1 cellular context compared by ENCODE assay signal in the genomic region with DNA sequence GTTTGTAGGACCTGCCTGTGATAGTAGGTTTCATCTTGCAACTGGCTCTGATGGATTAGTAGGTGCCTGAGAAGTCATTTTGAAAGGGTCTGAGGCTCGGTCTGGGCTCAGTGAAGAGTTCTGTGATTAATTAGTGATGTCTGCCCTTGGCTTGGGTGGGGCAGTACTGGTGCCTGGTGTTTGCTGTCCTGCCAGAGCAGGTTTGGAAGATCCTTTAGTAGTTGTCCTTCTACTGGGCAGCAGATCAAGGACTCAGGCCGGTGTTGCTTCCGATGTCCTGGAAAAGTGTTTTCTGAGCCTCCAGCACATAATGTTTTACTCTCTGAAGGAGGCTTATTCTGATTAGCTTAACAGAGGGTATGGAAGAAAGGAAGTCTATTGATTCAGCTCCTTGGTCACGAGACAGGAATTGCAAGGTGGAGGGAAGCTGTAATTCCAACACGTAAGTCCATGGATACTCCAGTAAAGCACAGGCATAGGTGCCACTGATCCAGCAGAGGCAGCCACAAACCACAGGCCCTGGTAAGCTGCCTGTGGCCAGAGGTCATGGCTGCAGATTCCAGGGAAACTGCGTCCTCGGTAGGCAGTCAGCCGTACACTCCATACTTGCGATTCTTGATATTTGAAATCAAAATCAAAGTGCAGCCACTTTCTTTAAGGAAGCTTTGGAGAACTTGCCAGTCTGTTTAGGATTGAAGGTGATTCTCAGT.
TF ChIP-seq lines count a peak whose summit lies in the region.

No MANE protein-coding gene starts in this region.

TF ChIP-seq in HepG2, 621 proteins besides CTCF, POLR2A, EP300 and RAD21 (continued from another document and continues in another):
- TF ChIP-seq ZHX1 (CRISPR knock-in tag; IDR thresholded peaks at IDR 0.05; ENCODE audit: low read depth): no peak
- peak; percentile 99 for TF ChIP-seq RBM22 (optimal IDR thresholded peaks at IDR 0.05; ENCODE audit: low read length)
- TF ChIP-seq BORCS8-MEF2B (CRISPR knock-in tag; IDR thresholded peaks at IDR 0.05): 0 out of 2 replicates have a peak, but pooled peaks have one; percentile 33
- peak; percentile 46; the same call in 1 of the 2 replicates for TF ChIP-seq SOX5 (CRISPR knock-in tag; IDR thresholded peaks at IDR 0.05; ENCODE audit: borderline replicate concordance)
- 0 out of 2 replicates have a peak, but pooled peaks have one; percentile 2 for TF ChIP-seq STAG1 (CRISPR knock-in tag; IDR thresholded peaks at IDR 0.05)
- TF ChIP-seq ZNF709 (CRISPR knock-in tag; IDR thresholded peaks at IDR 0.05): no peak; the same call in 1 of the 2 replicates
- no peak for TF ChIP-seq ZNF777 (CRISPR knock-in tag; IDR thresholded peaks at IDR 0.05)
- TF ChIP-seq AGO1 (IDR thresholded peaks at IDR 0.05; ENCODE audit: low read depth, low read length, poor library complexity, severe bottlenecking): no peak
- no peak for TF ChIP-seq TAF15 (IDR thresholded peaks at IDR 0.05; ENCODE audit: low read depth, low read length, poor library complexity, severe bottlenecking)
- no peak for TF ChIP-seq ZBTB42 (CRISPR knock-in tag; IDR thresholded peaks at IDR 0.05)
- no peak for TF ChIP-seq TERF1 (CRISPR knock-in tag; IDR thresholded peaks at IDR 0.05)
- no peak for TF ChIP-seq NCOA5 (CRISPR knock-in tag; IDR thresholded peaks at IDR 0.05)
- TF ChIP-seq SRSF1 (optimal IDR thresholded peaks at IDR 0.05; ENCODE audit: low read depth, low read length): peak; percentile 28
- TF ChIP-seq, protein P1, sequence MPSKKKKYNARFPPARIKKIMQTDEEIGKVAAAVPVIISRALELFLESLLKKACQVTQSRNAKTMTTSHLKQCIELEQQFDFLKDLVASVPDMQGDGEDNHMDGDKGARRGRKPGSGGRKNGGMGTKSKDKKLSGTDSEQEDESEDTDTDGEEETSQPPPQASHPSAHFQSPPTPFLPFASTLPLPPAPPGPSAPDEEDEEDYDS (CRISPR knock-in tag; IDR thresholded peaks at IDR 0.05): no peak
- TF ChIP-seq, protein P2, sequence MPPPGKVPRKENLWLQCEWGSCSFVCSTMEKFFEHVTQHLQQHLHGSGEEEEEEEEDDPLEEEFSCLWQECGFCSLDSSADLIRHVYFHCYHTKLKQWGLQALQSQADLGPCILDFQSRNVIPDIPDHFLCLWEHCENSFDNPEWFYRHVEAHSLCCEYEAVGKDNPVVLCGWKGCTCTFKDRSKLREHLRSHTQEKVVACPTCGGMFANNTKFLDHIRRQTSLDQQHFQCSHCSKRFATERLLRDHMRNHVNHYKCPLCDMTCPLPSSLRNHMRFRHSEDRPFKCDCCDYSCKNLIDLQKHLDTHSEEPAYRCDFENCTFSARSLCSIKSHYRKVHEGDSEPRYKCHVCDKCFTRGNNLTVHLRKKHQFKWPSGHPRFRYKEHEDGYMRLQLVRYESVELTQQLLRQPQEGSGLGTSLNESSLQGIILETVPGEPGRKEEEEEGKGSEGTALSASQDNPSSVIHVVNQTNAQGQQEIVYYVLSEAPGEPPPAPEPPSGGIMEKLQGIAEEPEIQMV (CRISPR knock-in tag; IDR thresholded peaks at IDR 0.05; ENCODE audit: low read depth): 0 out of 2 replicates have a peak, but pooled peaks have one; percentile 13
- TF ChIP-seq NR2F6 (IDR thresholded peaks at IDR 0.05): 0 out of 2 replicates have a peak, but pooled peaks have one; percentile 9
- peak; percentile 54 for TF ChIP-seq NR2F6 (CRISPR knock-in tag; IDR thresholded peaks at IDR 0.05)
- TF ChIP-seq, protein P3, sequence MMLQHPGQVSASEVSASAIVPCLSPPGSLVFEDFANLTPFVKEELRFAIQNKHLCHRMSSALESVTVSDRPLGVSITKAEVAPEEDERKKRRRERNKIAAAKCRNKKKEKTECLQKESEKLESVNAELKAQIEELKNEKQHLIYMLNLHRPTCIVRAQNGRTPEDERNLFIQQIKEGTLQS (CRISPR knock-in tag; IDR thresholded peaks at IDR 0.05): no peak
- TF ChIP-seq SALL1 (CRISPR knock-in tag; IDR thresholded peaks at IDR 0.05): peak; percentile 75
- no peak for TF ChIP-seq ZNF496 (CRISPR knock-in tag; IDR thresholded peaks at IDR 0.05; ENCODE audit: insufficient replicate concordance)
- no peak for TF ChIP-seq TRAFD1 (CRISPR knock-in tag; IDR thresholded peaks at IDR 0.05; ENCODE audit: borderline replicate concordance)
- TF ChIP-seq ZNF326 (CRISPR knock-in tag; IDR thresholded peaks at IDR 0.05; ENCODE audit: borderline replicate concordance): no peak
- no peak for TF ChIP-seq ZNF225 (CRISPR knock-in tag; IDR thresholded peaks at IDR 0.05)
- TF ChIP-seq KLF12 (CRISPR knock-in tag; IDR thresholded peaks at IDR 0.05; ENCODE audit: borderline replicate concordance): no peak
- no peak for TF ChIP-seq ZNF562 (CRISPR knock-in tag; IDR thresholded peaks at IDR 0.05; ENCODE audit: borderline replicate concordance)
- TF ChIP-seq ETV6 (CRISPR knock-in tag; conservative IDR thresholded peaks at IDR 0.05): no peak
- TF ChIP-seq ZNF773 (CRISPR knock-in tag; IDR thresholded peaks at IDR 0.05; ENCODE audit: borderline replicate concordance): no peak
- TF ChIP-seq, protein P4, sequence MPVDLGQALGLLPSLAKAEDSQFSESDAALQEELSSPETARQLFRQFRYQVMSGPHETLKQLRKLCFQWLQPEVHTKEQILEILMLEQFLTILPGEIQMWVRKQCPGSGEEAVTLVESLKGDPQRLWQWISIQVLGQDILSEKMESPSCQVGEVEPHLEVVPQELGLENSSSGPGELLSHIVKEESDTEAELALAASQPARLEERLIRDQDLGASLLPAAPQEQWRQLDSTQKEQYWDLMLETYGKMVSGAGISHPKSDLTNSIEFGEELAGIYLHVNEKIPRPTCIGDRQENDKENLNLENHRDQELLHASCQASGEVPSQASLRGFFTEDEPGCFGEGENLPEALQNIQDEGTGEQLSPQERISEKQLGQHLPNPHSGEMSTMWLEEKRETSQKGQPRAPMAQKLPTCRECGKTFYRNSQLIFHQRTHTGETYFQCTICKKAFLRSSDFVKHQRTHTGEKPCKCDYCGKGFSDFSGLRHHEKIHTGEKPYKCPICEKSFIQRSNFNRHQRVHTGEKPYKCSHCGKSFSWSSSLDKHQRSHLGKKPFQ (CRISPR knock-in tag; IDR thresholded peaks at IDR 0.05; ENCODE audit: insufficient replicate concordance): peak; percentile 74
- no peak for TF ChIP-seq ZFP41 (CRISPR knock-in tag; IDR thresholded peaks at IDR 0.05; ENCODE audit: borderline replicate concordance)
- TF ChIP-seq, protein P5, sequence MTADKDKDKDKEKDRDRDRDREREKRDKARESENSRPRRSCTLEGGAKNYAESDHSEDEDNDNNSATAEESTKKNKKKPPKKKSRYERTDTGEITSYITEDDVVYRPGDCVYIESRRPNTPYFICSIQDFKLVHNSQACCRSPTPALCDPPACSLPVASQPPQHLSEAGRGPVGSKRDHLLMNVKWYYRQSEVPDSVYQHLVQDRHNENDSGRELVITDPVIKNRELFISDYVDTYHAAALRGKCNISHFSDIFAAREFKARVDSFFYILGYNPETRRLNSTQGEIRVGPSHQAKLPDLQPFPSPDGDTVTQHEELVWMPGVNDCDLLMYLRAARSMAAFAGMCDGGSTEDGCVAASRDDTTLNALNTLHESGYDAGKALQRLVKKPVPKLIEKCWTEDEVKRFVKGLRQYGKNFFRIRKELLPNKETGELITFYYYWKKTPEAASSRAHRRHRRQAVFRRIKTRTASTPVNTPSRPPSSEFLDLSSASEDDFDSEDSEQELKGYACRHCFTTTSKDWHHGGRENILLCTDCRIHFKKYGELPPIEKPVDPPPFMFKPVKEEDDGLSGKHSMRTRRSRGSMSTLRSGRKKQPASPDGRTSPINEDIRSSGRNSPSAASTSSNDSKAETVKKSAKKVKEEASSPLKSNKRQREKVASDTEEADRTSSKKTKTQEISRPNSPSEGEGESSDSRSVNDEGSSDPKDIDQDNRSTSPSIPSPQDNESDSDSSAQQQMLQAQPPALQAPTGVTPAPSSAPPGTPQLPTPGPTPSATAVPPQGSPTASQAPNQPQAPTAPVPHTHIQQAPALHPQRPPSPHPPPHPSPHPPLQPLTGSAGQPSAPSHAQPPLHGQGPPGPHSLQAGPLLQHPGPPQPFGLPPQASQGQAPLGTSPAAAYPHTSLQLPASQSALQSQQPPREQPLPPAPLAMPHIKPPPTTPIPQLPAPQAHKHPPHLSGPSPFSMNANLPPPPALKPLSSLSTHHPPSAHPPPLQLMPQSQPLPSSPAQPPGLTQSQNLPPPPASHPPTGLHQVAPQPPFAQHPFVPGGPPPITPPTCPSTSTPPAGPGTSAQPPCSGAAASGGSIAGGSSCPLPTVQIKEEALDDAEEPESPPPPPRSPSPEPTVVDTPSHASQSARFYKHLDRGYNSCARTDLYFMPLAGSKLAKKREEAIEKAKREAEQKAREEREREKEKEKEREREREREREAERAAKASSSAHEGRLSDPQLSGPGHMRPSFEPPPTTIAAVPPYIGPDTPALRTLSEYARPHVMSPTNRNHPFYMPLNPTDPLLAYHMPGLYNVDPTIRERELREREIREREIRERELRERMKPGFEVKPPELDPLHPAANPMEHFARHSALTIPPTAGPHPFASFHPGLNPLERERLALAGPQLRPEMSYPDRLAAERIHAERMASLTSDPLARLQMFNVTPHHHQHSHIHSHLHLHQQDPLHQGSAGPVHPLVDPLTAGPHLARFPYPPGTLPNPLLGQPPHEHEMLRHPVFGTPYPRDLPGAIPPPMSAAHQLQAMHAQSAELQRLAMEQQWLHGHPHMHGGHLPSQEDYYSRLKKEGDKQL (CRISPR knock-in tag; IDR thresholded peaks at IDR 0.05; ENCODE audit: low read depth): no peak
- TF ChIP-seq ZNF230 (CRISPR knock-in tag; IDR thresholded peaks at IDR 0.05): no peak
- no peak for TF ChIP-seq ZNF850 (CRISPR knock-in tag; conservative IDR thresholded peaks at IDR 0.05)
- TF ChIP-seq, protein P6, sequence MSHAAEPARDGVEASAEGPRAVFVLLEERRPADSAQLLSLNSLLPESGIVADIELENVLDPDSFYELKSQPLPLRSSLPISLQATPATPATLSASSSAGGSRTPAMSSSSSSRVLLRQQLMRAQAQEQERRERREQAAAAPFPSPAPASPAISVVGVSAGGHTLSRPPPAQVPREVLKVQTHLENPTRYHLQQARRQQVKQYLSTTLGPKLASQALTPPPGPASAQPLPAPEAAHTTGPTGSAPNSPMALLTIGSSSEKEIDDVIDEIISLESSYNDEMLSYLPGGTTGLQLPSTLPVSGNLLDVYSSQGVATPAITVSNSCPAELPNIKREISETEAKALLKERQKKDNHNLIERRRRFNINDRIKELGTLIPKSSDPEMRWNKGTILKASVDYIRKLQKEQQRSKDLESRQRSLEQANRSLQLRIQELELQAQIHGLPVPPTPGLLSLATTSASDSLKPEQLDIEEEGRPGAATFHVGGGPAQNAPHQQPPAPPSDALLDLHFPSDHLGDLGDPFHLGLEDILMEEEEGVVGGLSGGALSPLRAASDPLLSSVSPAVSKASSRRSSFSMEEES (CRISPR knock-in tag; IDR thresholded peaks at IDR 0.05): peak; percentile 56
- TF ChIP-seq, protein P7, sequence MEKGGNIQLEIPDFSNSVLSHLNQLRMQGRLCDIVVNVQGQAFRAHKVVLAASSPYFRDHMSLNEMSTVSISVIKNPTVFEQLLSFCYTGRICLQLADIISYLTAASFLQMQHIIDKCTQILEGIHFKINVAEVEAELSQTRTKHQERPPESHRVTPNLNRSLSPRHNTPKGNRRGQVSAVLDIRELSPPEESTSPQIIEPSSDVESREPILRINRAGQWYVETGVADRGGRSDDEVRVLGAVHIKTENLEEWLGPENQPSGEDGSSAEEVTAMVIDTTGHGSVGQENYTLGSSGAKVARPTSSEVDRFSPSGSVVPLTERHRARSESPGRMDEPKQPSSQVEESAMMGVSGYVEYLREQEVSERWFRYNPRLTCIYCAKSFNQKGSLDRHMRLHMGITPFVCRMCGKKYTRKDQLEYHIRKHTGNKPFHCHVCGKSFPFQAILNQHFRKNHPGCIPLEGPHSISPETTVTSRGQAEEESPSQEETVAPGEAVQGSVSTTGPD (CRISPR knock-in tag; IDR thresholded peaks at IDR 0.05): peak; percentile 66; the same call in 1 of the 2 replicates
